Comparison of ENCODE assay signal across 33 cellular contexts in genomic region chr2:82811946-82812345, GRCh38.
"Had no signal": no experiment of that assay in that cellular context is flagged by ENCODE, and none has a peak within 500 bp of the region (broad histone marks: within the 10 kb centered on the region; RNA-seq: fewer than 3 reads in every experiment).

No MANE protein-coding gene starts in this region.

- H3K4me2 ChIP-seq: KMS-11, PC-9 had no signal

- H2AFZ ChIP-seq: PC-9 had no signal

- H3K4me3 ChIP-seq: cardiac muscle cell, PC-9 had no signal

- H3K36me3 ChIP-seq: cardiac muscle cell had no signal

- H3K9ac ChIP-seq: KMS-11 had no signal

- H3K27me3 ChIP-seq: cardiac muscle cell had no signal

- FAIRE-seq: RCC 7860 had no signal

- H3K27ac ChIP-seq: cardiac muscle cell, KMS-11, PC-9, RWPE1, VCaP had no signal

- DNase-seq: activated B cell treated with CpG ODN at 0.5 μM for 24 hours; activated CD4-positive, alpha-beta memory T cell treated with anti-CD3 and anti-CD28 coated beads, Interleukin-2, amount 10 ng/mL, durations not matched to agents 7 days and 5 days; activated CD4-positive, alpha-beta T cell treated with anti-CD3 and anti-CD28 coated beads for 4 hours; activated CD4-positive, CD25-positive, alpha-beta regulatory T cell treated with anti-CD3 and anti-CD28 coated beads, Interleukin-2, amount 50 U/mL, for 72 hours; activated CD8-positive, alpha-beta memory T cell treated with anti-CD3 and anti-CD28 coated beads for 24 hours; activated CD8-positive, alpha-beta memory T cell treated with anti-CD3 and anti-CD28 coated beads, Interleukin-2, amount 10 ng/mL, durations not matched to agents 7 days and 5 days; activated CD8-positive, alpha-beta memory T cell treated with anti-CD3 and anti-CD28 coated beads, Interleukin-2, amount 50 U/mL, for 48 hours; activated effector memory CD4-positive, alpha-beta T cell treated with Interleukin-2 at 50 U/mL for 16 hours; activated naive CD4-positive, alpha-beta T cell treated with anti-CD3 and anti-CD28 coated beads, Interleukin-2, amount 50 U/mL, for 16 hours; activated naive CD8-positive, alpha-beta T cell treated with anti-CD3 and anti-CD28 coated beads for 36 hours; activated T-cell treated with anti-CD3 and anti-CD28 coated beads, Interleukin-2, amount 50 U/mL, for 48 hours; amniotic stem cell; aorta; MM.1S; MV-4-11; NCI-H1092; NCI-H1436 treated with DMSO at 0.1 percent for 48 hours; NCI-H1694 treated with DMSO at 0.1 percent for 48 hours; NCI-H2029; NCI-H510A; NCI-H526; NCI-H748 treated with DMSO at 0.1 percent for 48 hours; NK-92 treated with Interleukin-12 subunit alpha and Interleukin-12 subunit beta, amount 100 ng/mL, for 24 hours; PC-9; SIG-M5; T-cell; T-helper 2 cell; T-helper 9 cell had no signal
